ENCODE assay signal across 7 cellular contexts in the genomic region with DNA sequence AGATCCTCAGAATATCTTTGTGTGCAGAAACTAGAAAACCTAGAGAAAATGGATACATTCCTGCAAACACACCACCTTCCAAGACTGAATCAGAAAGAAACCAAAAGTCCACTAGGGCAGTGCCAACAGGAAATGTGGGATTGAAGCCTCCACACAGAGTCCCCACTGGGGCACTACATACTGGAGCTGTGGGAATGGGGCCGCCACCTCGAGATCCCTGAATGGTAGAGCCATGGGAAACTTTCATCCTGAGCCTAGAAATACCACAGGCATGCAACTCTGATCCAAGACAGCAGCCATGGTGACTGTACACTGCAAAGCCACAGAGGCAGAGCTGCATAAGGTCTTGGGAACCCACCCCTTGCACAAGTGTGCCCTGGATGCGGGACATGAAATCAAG.
DNase-seq lines count a peak whose midpoint lies in the region; ATAC-seq and TF ChIP-seq lines count a peak whose summit lies in the region.
"Not testable (repeated sequence)": the region's sequence is repeated elsewhere in the genome, so short reads cannot be mapped to it uniquely, and the experiment has no call there.

No MANE protein-coding gene starts in this region.

- not testable (repeated sequence) for H3K27ac Mint-ChIP-seq in CD14-positive monocyte; activated CD8-positive, alpha-beta T cell treated with anti-CD3 and anti-CD28 coated beads, Interleukin-2, amount 10 ng/mL, durations not matched to agents 7 days and 5 days; endodermal cell; osteocyte (ENCODE audit: unreplicated experiment)

- H3K27me3 Mint-ChIP-seq in CD14-positive monocyte (ENCODE audit: low read depth in 3 of 3); activated CD8-positive, alpha-beta T cell treated with anti-CD3 and anti-CD28 coated beads, Interleukin-2, amount 10 ng/mL, durations not matched to agents 7 days and 5 days (ENCODE audit: low read depth); endodermal cell (ENCODE audit: insufficient read depth); osteocyte (ENCODE audit: unreplicated experiment): not testable (repeated sequence)

- H3K4me3 Mint-ChIP-seq in CD14-positive monocyte; activated CD8-positive, alpha-beta T cell treated with anti-CD3 and anti-CD28 coated beads, Interleukin-2, amount 10 ng/mL, durations not matched to agents 7 days and 5 days; endodermal cell; osteocyte (ENCODE audit: unreplicated experiment): not testable (repeated sequence)

- intact Hi-C loops in CD14-positive monocyte (cut with micrococcal nuclease); right lobe of liver (cut with DNase I); upper lobe of right lung (cut with DNase I): not testable (repeated sequence)

- POLR2A ChIA-PET in activated CD8-positive, alpha-beta T cell treated with anti-CD3 and anti-CD28 coated beads, Interleukin-2, amount 10 ng/mL, durations not matched to agents 7 days and 5 days (lab: Charles Lee) = not testable (repeated sequence)

- DNase-seq in CD14-positive monocyte (ENCODE audit: low spot score) = peak; percentile 37
- peak; percentile 19 for DNase-seq in activated CD8-positive, alpha-beta T cell treated with anti-CD3 and anti-CD28 coated beads, Interleukin-2, amount 10 ng/mL, durations not matched to agents 7 days and 5 days
- peak; percentile 20 for DNase-seq in endodermal cell
- DNase-seq in hepatocyte (ENCODE audit: low spot score) = peak; percentile 4
- peak in 2 of 3 donors; percentile 49 to 61 for DNase-seq in right lobe of liver
- DNase-seq in osteocyte (ENCODE audit: extremely low spot score, unreplicated experiment) = peak; percentile 88
- DNase-seq in upper lobe of right lung = peak; percentile 70

- not testable (repeated sequence) for H3K9me2 ChIP-seq in hepatocyte (replicated peaks; ENCODE audit: insufficient read depth)

- ATAC-seq in activated CD8-positive, alpha-beta T cell treated with anti-CD3 and anti-CD28 coated beads, Interleukin-2, amount 10 ng/mL, durations not matched to agents 7 days and 5 days; right lobe of liver; upper lobe of right lung: not testable (repeated sequence)

- TF ChIP-seq POLR2A in right lobe of liver (IDR thresholded peaks at IDR 0.05) = not testable (repeated sequence)

- not testable (repeated sequence) for H3K36me3 Mint-ChIP-seq in CD14-positive monocyte; activated CD8-positive, alpha-beta T cell treated with anti-CD3 and anti-CD28 coated beads, Interleukin-2, amount 10 ng/mL, durations not matched to agents 7 days and 5 days (ENCODE audit: low read depth); osteocyte (ENCODE audit: unreplicated experiment)
- peaks cover 14% of the 10 kb centered on the region for H3K36me3 Mint-ChIP-seq in endodermal cell (ENCODE audit: low read depth)

- H2AFZ ChIP-seq in hepatocyte = not testable (repeated sequence)

- not testable (repeated sequence) for H3K79me2 ChIP-seq in hepatocyte

- H3K36me3 ChIP-seq in endodermal cell (ENCODE audit: control insufficient read depth, insufficient read depth, low read length); hepatocyte (replicated peaks; ENCODE audit: insufficient read depth, low read depth); right lobe of liver; upper lobe of right lung: not testable (repeated sequence)

- not testable (repeated sequence) for H4K20me1 ChIP-seq in hepatocyte (ENCODE audit: insufficient read depth, poor library complexity, severe bottlenecking)

- H3K27me3 ChIP-seq in endodermal cell (ENCODE audit: control insufficient read depth, insufficient read depth, low read length, poor library complexity, severe bottlenecking); hepatocyte; right lobe of liver; upper lobe of right lung: not testable (repeated sequence)

- H3K27ac ChIP-seq in endodermal cell (ENCODE audit: low read depth, low read length); hepatocyte; right lobe of liver; upper lobe of right lung: not testable (repeated sequence)

- peaks cover 84% of the 10 kb centered on the region for H3K9me3 ChIP-seq in endodermal cell (ENCODE audit: control insufficient read depth, low read length)
- H3K9me3 ChIP-seq in hepatocyte (ENCODE audit: low read depth); right lobe of liver; upper lobe of right lung: not testable (repeated sequence)

- not testable (repeated sequence) for H3K9ac ChIP-seq in endodermal cell (ENCODE audit: extremely low read depth, low read length, poor library complexity, severe bottlenecking)

- H3K4me2 ChIP-seq in hepatocyte = not testable (repeated sequence)

- H3K9me3 Mint-ChIP-seq in CD14-positive monocyte (peaks cover 35 to 57% (median 51%) of the 10 kb centered on the region in 7 donors), endodermal cell (peaks cover 92% of the 10 kb centered on the region), osteocyte (ENCODE audit: unreplicated experiment) (peaks cover 44% of the 10 kb centered on the region)
- peaks cover 61% of the 10 kb centered on the region for H3K9me3 Mint-ChIP-seq in activated CD8-positive, alpha-beta T cell treated with anti-CD3 and anti-CD28 coated beads, Interleukin-2, amount 10 ng/mL, durations not matched to agents 7 days and 5 days (ENCODE audit: insufficient read depth)

- not testable (repeated sequence) for H3K4me1 ChIP-seq in endodermal cell (ENCODE audit: control insufficient read depth, insufficient read depth, low read length); hepatocyte (ENCODE audit: insufficient read depth); right lobe of liver; upper lobe of right lung

- not testable (repeated sequence) for H3K4me1 Mint-ChIP-seq in CD14-positive monocyte; activated CD8-positive, alpha-beta T cell treated with anti-CD3 and anti-CD28 coated beads, Interleukin-2, amount 10 ng/mL, durations not matched to agents 7 days and 5 days (ENCODE audit: low read depth); endodermal cell; osteocyte (ENCODE audit: unreplicated experiment)

- CTCF ChIA-PET in activated CD8-positive, alpha-beta T cell treated with anti-CD3 and anti-CD28 coated beads, Interleukin-2, amount 10 ng/mL, durations not matched to agents 7 days and 5 days (lab: Charles Lee) = not testable (repeated sequence)

- TF ChIP-seq CTCF in CD14-positive monocyte (IDR thresholded peaks at IDR 0.05); endodermal cell (conservative IDR thresholded peaks at IDR 0.05); hepatocyte (IDR thresholded peaks at IDR 0.05; ENCODE audit: poor library complexity); right lobe of liver (IDR thresholded peaks at IDR 0.05); osteocyte (IDR thresholded peaks at IDR 0.05); upper lobe of right lung (IDR thresholded peaks at IDR 0.05): not testable (repeated sequence)

- peak overlapping the region; percentile 5 for H3K4me3 ChIP-seq in endodermal cell (ENCODE audit: low read length)
- H3K4me3 ChIP-seq in hepatocyte, right lobe of liver, upper lobe of right lung: not testable (repeated sequence)

- WGBS in endodermal cell (ENCODE audit: insufficient coverage in 1 of 2, insufficient read length in 1 of 2), 2 experiments = 47 to 55% methylated on average over 2 of the region's 3 CpGs
- WGBS in hepatocyte (ENCODE audit: low lambda C conversion rate, missing lambda C conversion rate) = 55% methylated on average over 3 of the region's 3 CpGs
- WGBS in right lobe of liver (ENCODE audit: insufficient coverage, low coverage, low lambda C conversion rate, missing lambda C conversion rate) = 27% methylated on average over 2 of the region's 3 CpGs

Comparison
In these comparisons a context has a peak if more than half of its experiments do, and no peak if none do; other contexts are left out.
1. DNase-seq: peak in every context shown above with its lines; median percentile 88 in osteocyte; 70 in upper lobe of right lung; 55 in right lobe of liver; 37 in CD14-positive monocyte; 20 in endodermal cell; 19 in activated CD8-positive, alpha-beta T cell treated with anti-CD3 and anti-CD28 coated beads, Interleukin-2, amount 10 ng/mL, durations not matched to agents 7 days and 5 days; 4 in hepatocyte.